In the genomic region with DNA sequence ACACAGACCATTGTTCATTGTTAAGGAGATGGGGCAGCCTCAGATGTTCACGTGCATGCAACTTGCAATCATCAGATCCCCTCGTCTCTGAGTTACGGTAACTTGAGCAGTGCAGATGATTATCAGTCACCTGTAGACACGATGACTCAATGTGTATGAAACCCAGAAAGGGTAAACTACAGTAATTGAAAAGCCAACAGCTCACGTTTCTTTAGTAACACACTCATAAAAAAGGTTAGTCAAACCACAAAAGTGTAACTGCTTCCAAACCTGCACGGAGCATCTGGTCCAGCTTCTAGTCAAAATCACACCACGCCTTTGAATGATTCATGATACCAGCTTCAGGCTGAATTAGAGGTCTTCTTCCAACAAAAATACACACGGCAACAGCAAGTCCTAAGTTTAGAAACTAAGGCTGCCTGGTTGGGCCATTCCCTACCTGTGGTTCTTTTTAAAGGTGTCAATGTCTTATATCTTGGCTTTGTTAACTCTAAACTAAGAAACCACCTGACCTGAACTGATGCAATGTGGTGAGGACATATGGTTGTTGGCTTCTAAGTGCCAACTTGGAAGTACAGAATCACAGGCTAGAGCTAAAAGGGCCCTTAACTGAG, we compare ENCODE assay signal across 8 cellular contexts.
DNase-seq lines count a peak whose midpoint lies in the region; ATAC-seq lines count a peak whose summit lies in the region.

No MANE protein-coding gene starts in this region.

- peak; percentile 52 for ATAC-seq in GM21717 (IDR thresholded peaks at IDR 0.05; ENCODE audit: unreplicated experiment)

- DNase-seq in DMS53 (lab: John Stamatoyannopoulos, UW) (peak; percentile 93), LoVo (ENCODE audit: low spot score) (peak; percentile 74), islet precursor cell (peak; percentile 81), GM19240 (ENCODE audit: insufficient read length, low spot score) (no peak), NCI-H1092 (lab: John Stamatoyannopoulos, UW) (no peak), RKO (ENCODE audit: low spot score) (no peak)
- peak; percentile 76 for DNase-seq in activated CD4-positive, alpha-beta T cell treated with anti-CD3 and anti-CD28 coated beads for 48 hours

Comparison
In these comparisons a context has a peak if more than half of its experiments do, and no peak if none do; other contexts are left out.
1. DNase-seq: peak in DMS53 (single experiment), LoVo (single experiment), activated CD4-positive, alpha-beta T cell treated with anti-CD3 and anti-CD28 coated beads for 48 hours (single experiment) and islet precursor cell (single experiment); none in GM19240 (single experiment), NCI-H1092 (single experiment) and RKO (single experiment).